1 cellular context compared by ENCODE assay signal in the genomic region with DNA sequence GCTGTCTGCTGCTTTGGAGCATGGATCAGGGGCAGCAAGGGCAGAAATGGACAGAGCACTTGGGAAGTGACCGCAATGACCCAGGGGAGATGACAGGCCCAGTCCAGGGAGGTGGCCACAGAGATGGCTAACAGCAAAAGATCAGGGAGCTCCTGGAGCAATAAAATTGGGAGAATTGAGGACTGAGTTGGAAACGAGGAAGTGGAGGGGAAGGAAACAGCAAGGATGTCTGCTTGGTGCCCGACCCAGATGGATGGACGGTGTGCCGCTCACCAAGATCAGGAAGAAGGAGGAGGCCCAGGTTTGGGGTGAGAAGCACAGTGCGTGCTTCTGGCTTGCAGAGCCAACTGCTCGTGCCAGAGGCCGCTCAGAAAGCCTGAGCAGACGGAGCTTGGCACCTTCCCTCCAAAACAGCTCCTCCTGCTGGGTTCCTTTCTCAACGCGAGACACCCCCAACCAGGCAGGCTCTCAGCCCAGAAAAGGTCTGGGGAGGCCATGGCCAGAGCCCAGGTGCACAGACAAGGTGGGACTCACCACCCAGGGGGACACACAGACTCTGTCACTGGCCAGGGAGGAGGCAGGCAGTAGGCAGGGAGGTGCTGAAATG.
TF ChIP-seq lines count a peak whose summit lies in the region.

No MANE protein-coding gene starts in this region.

TF ChIP-seq in HepG2, 621 proteins besides CTCF, POLR2A, EP300 and RAD21 (continued from another document):
- TF ChIP-seq, protein P1, sequence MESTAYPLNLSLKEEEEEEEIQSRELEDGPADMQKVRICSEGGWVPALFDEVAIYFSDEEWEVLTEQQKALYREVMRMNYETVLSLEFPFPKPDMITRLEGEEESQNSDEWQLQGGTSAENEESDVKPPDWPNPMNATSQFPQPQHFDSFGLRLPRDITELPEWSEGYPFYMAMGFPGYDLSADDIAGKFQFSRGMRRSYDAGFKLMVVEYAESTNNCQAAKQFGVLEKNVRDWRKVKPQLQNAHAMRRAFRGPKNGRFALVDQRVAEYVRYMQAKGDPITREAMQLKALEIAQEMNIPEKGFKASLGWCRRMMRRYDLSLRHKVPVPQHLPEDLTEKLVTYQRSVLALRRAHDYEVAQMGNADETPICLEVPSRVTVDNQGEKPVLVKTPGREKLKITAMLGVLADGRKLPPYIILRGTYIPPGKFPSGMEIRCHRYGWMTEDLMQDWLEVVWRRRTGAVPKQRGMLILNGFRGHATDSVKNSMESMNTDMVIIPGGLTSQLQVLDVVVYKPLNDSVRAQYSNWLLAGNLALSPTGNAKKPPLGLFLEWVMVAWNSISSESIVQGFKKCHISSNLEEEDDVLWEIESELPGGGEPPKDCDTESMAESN (CRISPR knock-in tag; conservative IDR thresholded peaks at IDR 0.05), result no peak
- TF ChIP-seq ETV5 (CRISPR knock-in tag; IDR thresholded peaks at IDR 0.05; ENCODE audit: borderline replicate concordance) (0 out of 2 replicates have a peak, but pooled peaks have one; percentile 12), ZBTB38 (CRISPR knock-in tag; IDR thresholded peaks at IDR 0.05) (peak; percentile 85; the same call in 1 of the 2 replicates), RXRA (CRISPR knock-in tag; IDR thresholded peaks at IDR 0.05) (peak; percentile 25; the same call in 1 of the 2 replicates), SIX1 (CRISPR knock-in tag; IDR thresholded peaks at IDR 0.05; ENCODE audit: borderline replicate concordance) (no peak), STAG1 (CRISPR knock-in tag; IDR thresholded peaks at IDR 0.05) (peak; percentile 59), ZNF883 (CRISPR knock-in tag; IDR thresholded peaks at IDR 0.05; ENCODE audit: not compliant biosample characterization) (peak; percentile 34), ZKSCAN1 (IDR thresholded peaks at IDR 0.05; ENCODE audit: low read length) (no peak), ZNF550 (CRISPR knock-in tag; IDR thresholded peaks at IDR 0.05; ENCODE audit: borderline replicate concordance) (0 out of 2 replicates have a peak, but pooled peaks have one; percentile 13), ZNF709 (CRISPR knock-in tag; IDR thresholded peaks at IDR 0.05) (no peak), LCORL (IDR thresholded peaks at IDR 0.05) (no peak), LCORL (CRISPR knock-in tag; IDR thresholded peaks at IDR 0.05) (peak; percentile 22; the same call in 1 of the 2 replicates), NFYC (CRISPR knock-in tag; IDR thresholded peaks at IDR 0.05) (no peak), ZNF136 (CRISPR knock-in tag; IDR thresholded peaks at IDR 0.05; ENCODE audit: low read depth) (no peak), REXO4 (CRISPR knock-in tag; IDR thresholded peaks at IDR 0.05; ENCODE audit: borderline replicate concordance) (no peak), THAP11 (CRISPR knock-in tag; IDR thresholded peaks at IDR 0.05) (0 out of 2 replicates have a peak, but pooled peaks have one; percentile 26)
- TF ChIP-seq, protein P2, sequence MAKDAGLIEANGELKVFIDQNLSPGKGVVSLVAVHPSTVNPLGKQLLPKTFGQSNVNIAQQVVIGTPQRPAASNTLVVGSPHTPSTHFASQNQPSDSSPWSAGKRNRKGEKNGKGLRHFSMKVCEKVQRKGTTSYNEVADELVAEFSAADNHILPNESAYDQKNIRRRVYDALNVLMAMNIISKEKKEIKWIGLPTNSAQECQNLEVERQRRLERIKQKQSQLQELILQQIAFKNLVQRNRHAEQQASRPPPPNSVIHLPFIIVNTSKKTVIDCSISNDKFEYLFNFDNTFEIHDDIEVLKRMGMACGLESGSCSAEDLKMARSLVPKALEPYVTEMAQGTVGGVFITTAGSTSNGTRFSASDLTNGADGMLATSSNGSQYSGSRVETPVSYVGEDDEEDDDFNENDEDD (CRISPR knock-in tag; IDR thresholded peaks at IDR 0.05; ENCODE audit: borderline replicate concordance), result peak; percentile 83; the same call in 1 of the 2 replicates
- TF ChIP-seq, protein P3, sequence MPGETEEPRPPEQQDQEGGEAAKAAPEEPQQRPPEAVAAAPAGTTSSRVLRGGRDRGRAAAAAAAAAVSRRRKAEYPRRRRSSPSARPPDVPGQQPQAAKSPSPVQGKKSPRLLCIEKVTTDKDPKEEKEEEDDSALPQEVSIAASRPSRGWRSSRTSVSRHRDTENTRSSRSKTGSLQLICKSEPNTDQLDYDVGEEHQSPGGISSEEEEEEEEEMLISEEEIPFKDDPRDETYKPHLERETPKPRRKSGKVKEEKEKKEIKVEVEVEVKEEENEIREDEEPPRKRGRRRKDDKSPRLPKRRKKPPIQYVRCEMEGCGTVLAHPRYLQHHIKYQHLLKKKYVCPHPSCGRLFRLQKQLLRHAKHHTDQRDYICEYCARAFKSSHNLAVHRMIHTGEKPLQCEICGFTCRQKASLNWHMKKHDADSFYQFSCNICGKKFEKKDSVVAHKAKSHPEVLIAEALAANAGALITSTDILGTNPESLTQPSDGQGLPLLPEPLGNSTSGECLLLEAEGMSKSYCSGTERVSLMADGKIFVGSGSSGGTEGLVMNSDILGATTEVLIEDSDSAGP (CRISPR knock-in tag; IDR thresholded peaks at IDR 0.05; ENCODE audit: borderline replicate concordance), result 0 out of 2 replicates have a peak, but pooled peaks have one; percentile 53
- TF ChIP-seq, protein P4, sequence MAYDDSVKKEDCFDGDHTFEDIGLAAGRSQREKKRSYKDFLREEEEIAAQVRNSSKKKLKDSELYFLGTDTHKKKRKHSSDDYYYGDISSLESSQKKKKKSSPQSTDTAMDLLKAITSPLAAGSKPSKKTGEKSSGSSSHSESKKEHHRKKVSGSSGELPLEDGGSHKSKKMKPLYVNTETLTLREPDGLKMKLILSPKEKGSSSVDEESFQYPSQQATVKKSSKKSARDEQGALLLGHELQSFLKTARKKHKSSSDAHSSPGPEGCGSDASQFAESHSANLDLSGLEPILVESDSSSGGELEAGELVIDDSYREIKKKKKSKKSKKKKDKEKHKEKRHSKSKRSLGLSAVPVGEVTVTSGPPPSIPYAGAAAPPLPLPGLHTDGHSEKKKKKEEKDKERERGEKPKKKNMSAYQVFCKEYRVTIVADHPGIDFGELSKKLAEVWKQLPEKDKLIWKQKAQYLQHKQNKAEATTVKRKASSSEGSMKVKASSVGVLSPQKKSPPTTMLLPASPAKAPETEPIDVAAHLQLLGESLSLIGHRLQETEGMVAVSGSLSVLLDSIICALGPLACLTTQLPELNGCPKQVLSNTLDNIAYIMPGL (CRISPR knock-in tag; IDR thresholded peaks at IDR 0.05; ENCODE audit: borderline replicate concordance in 1 of 2, low read depth in 1 of 2), result peak in 1 of 2 experiments; percentile 47; a peak in 1 of 4 replicates
- TF ChIP-seq, protein P5, sequence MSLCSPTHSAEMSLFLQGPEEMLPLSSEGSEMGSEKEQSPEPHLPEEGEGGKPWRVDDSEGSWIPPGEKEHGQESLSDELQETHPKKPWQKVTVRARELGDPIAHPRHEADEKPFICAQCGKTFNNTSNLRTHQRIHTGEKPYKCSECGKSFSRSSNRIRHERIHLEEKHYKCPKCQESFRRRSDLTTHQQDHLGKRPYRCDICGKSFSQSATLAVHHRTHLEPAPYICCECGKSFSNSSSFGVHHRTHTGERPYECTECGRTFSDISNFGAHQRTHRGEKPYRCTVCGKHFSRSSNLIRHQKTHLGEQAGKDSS (CRISPR knock-in tag; IDR thresholded peaks at IDR 0.05; ENCODE audit: borderline replicate concordance, low read depth), result peak; percentile 52; the same call in 1 of the 2 replicates
- TF ChIP-seq, protein P6, sequence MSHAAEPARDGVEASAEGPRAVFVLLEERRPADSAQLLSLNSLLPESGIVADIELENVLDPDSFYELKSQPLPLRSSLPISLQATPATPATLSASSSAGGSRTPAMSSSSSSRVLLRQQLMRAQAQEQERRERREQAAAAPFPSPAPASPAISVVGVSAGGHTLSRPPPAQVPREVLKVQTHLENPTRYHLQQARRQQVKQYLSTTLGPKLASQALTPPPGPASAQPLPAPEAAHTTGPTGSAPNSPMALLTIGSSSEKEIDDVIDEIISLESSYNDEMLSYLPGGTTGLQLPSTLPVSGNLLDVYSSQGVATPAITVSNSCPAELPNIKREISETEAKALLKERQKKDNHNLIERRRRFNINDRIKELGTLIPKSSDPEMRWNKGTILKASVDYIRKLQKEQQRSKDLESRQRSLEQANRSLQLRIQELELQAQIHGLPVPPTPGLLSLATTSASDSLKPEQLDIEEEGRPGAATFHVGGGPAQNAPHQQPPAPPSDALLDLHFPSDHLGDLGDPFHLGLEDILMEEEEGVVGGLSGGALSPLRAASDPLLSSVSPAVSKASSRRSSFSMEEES (CRISPR knock-in tag; IDR thresholded peaks at IDR 0.05), result 0 out of 2 replicates have a peak, but pooled peaks have one; percentile 13
- TF ChIP-seq, protein P7, sequence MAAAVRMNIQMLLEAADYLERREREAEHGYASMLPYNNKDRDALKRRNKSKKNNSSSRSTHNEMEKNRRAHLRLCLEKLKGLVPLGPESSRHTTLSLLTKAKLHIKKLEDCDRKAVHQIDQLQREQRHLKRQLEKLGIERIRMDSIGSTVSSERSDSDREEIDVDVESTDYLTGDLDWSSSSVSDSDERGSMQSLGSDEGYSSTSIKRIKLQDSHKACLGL (CRISPR knock-in tag; IDR thresholded peaks at IDR 0.05), result no peak
- TF ChIP-seq, protein P8, sequence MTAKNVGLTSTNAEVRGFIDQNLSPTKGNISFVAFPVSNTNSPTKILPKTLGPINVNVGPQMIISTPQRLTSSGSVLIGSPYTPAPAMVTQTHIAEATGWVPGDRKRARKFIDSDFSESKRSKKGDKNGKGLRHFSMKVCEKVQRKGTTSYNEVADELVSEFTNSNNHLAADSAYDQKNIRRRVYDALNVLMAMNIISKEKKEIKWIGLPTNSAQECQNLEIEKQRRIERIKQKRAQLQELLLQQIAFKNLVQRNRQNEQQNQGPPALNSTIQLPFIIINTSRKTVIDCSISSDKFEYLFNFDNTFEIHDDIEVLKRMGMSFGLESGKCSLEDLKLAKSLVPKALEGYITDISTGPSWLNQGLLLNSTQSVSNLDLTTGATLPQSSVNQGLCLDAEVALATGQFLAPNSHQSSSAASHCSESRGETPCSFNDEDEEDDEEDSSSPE (CRISPR knock-in tag; IDR thresholded peaks at IDR 0.05), result 0 out of 2 replicates have a peak, but pooled peaks have one; percentile 36
